Comparison of ENCODE assay signal across 10 cellular contexts in the genomic region with DNA sequence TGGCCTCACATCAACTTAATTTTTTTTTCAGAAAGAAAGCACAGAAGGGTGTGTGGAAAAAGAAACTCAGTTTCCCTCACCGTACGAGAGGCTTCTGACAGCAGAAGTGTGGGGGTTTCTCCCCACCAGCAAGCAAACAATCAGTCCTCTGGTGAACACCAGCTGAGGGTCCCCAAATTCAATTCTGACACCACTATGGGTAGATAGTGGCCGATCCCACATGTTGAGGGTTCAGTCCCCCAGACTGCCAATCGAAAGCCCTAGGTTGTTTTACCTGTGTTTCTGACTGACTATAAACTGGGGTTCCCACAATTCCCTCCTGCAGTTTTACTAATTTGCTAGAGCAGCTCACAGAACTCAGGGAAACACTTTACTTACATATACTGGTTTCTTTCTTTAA. TPM values are rescaled to one million over a fixed set of nuclear protein-coding genes. Genes with fewer than 3 reads are reported as not detected.
A peak's percentile ranks its signal among the peaks of the same experiment; 100 is the strongest.
DNase-seq lines count a peak whose midpoint lies in the region; ATAC-seq and TF ChIP-seq lines count a peak whose summit lies in the region.
"Had no signal": no experiment of that assay in that cellular context is flagged by ENCODE, and none has a peak within 500 bp of the region (broad histone marks: within the 10 kb centered on the region; RNA-seq: fewer than 3 reads in every experiment).

No MANE protein-coding gene starts in this region.

- no peaks in the 10 kb centered on the region for H3K9me3 ChIP-seq in PC-3 (ENCODE audit: low read length)
- H3K9me3 ChIP-seq: SK-N-SH had no signal

- H3K4me1 ChIP-seq in PC-3 (ENCODE audit: insufficient read depth, low read length), result peaks cover 13% of the 10 kb centered on the region; the same call in 1 of the 2 replicates

- H3F3A ChIP-seq in PC-3 (ENCODE audit: low read length, unreplicated experiment), result peaks cover 5% of the 10 kb centered on the region

- no peak for TF ChIP-seq CTCF in PC-3 (conservative IDR thresholded peaks at IDR 0.05; ENCODE audit: low read depth, low read length)

- no peaks in the 10 kb centered on the region for H4K20me1 ChIP-seq in PC-3 (ENCODE audit: low read length)

- H3K36me3 Mint-ChIP-seq in effector memory CD8-positive, alpha-beta T cell (ENCODE audit: insufficient read depth), result peaks cover 13% of the 10 kb centered on the region
- H3K36me3 Mint-ChIP-seq in stimulated activated memory B cell treated with anti-CD40 and anti-IgM and Interleukin-4, amounts not matched to agents 10 μg/mL and 1 μg/mL and 100 μg/mL, for 72 hours, result peaks cover 12% of the 10 kb centered on the region

- no peaks in the 10 kb centered on the region for H3K27me3 ChIP-seq in PC-3 (ENCODE audit: low read length)

- POLR2A ChIA-PET in PC-3 (lab: Charles Lee; ENCODE audit: unreplicated experiment), result interaction anchor here (1.1 kb wide), 1 partner anchor 56 kb away, joined by 3 read pairs; the partner anchor contains the start of gene FAM76A

- peak overlapping the region; percentile 32 to 69 for H3K27ac Mint-ChIP-seq in effector memory CD8-positive, alpha-beta T cell
- no peak overlapping the region for H3K27ac Mint-ChIP-seq in stimulated activated memory B cell treated with anti-CD40 and anti-IgM and Interleukin-4, amounts not matched to agents 10 μg/mL and 1 μg/mL and 100 μg/mL, for 72 hours

- no peak overlapping the region for H3K9ac ChIP-seq in PC-3 (ENCODE audit: low read length)
- H3K9ac ChIP-seq: SK-N-SH had no signal

- no TSS peak for BruUV-seq in PC-3 (replicated peaks; lab: Mats Ljungman, UMichigan)

- ATAC-seq in PC-3 (no peak), GM18870 (IDR thresholded peaks at IDR 0.05; ENCODE audit: unreplicated experiment) (no peak)
- ATAC-seq in effector memory CD8-positive, alpha-beta T cell (replicated peaks), result no peak
- ATAC-seq in stimulated activated memory B cell treated with anti-CD40 and anti-IgM and Interleukin-4, amounts not matched to agents 10 μg/mL and 1 μg/mL and 100 μg/mL, for 72 hours, result no peak

- H3K4me3 Mint-ChIP-seq in effector memory CD8-positive, alpha-beta T cell, result peak overlapping the region; percentile 69 to 80
- H3K4me3 Mint-ChIP-seq in stimulated activated memory B cell treated with anti-CD40 and anti-IgM and Interleukin-4, amounts not matched to agents 10 μg/mL and 1 μg/mL and 100 μg/mL, for 72 hours, result no peak overlapping the region

- H3K9me2 ChIP-seq in PC-3 (replicated peaks; ENCODE audit: low read length), result no peaks in the 10 kb centered on the region
- H3K9me2 ChIP-seq: SK-N-SH had no signal

- no peaks in the 10 kb centered on the region for H3K79me2 ChIP-seq in PC-3 (ENCODE audit: low read length)

- H3K27ac ChIP-seq in PC-3 (ENCODE audit: low read length) (no peak overlapping the region), skin epidermis (no peak overlapping the region)

- peak; percentile 55 for DNase-seq in activated CD8-positive, alpha-beta memory T cell treated with anti-CD3 and anti-CD28 coated beads for 24 hours
- no peak for DNase-seq in activated CD8-positive, alpha-beta memory T cell treated with anti-CD3 and anti-CD28 coated beads, Interleukin-2, amount 50 U/mL, for 4 hours
- DNase-seq in PC-3 (no peak), DMS 273 treated with DMSO at 0.1 percent for 48 hours (lab: John Stamatoyannopoulos, UW) (no peak)
- DNase-seq in effector memory CD8-positive, alpha-beta T cell, result no peak

- H3K36me3 ChIP-seq in PC-3 (ENCODE audit: low read depth, low read length), result no peaks in the 10 kb centered on the region

- intact Hi-C loops in PC-3 (cut with micrococcal nuclease), result loop anchor here (5.0 kb wide), 1 partner anchor 162 kb away; the partner anchor contains the start of gene PPP1R8

- CTCF ChIA-PET in PC-3 (lab: Charles Lee), result interaction anchor here (0.6 to 1.0 kb wide), 5 partner anchors 50 to 370 kb away, joined by 3 to 20 read pairs (median 4); partner anchors contain the start of gene FAM76A

- no peaks in the 10 kb centered on the region for H3K27me3 Mint-ChIP-seq in effector memory CD8-positive, alpha-beta T cell
- no peaks in the 10 kb centered on the region for H3K27me3 Mint-ChIP-seq in stimulated activated memory B cell treated with anti-CD40 and anti-IgM and Interleukin-4, amounts not matched to agents 10 μg/mL and 1 μg/mL and 100 μg/mL, for 72 hours

- H2AFZ ChIP-seq in PC-3 (ENCODE audit: low read length), result no peak overlapping the region

- peak overlapping the region; percentile 82; the same call in 1 of the 2 replicates for H3K4me2 ChIP-seq in PC-3 (ENCODE audit: low read length)

- no peaks in the 10 kb centered on the region for H3K9me3 Mint-ChIP-seq in effector memory CD8-positive, alpha-beta T cell
- H3K9me3 Mint-ChIP-seq in stimulated activated memory B cell treated with anti-CD40 and anti-IgM and Interleukin-4, amounts not matched to agents 10 μg/mL and 1 μg/mL and 100 μg/mL, for 72 hours, result no peaks in the 10 kb centered on the region

- peaks cover 22 to 33% of the 10 kb centered on the region in 2 donors for H3K4me1 Mint-ChIP-seq in effector memory CD8-positive, alpha-beta T cell (ENCODE audit: low read depth in 2 of 2)
- peaks cover 17% of the 10 kb centered on the region for H3K4me1 Mint-ChIP-seq in stimulated activated memory B cell treated with anti-CD40 and anti-IgM and Interleukin-4, amounts not matched to agents 10 μg/mL and 1 μg/mL and 100 μg/mL, for 72 hours

- H3K4me3 ChIP-seq in PC-3 (ENCODE audit: low read length) (no peak overlapping the region), skin epidermis (peak overlapping the region in 4 of 7 experiments; percentile 9 to 27 (median 18))

RNA-seq across cellular contexts. Expression of gene IFI6, which starts 2.1 kb away (rescaled TPM):
- 15.7 and 16.5 TPM in 2 replicates for total RNA-seq in PC-3 (2014; rRNA removed)

RNA-seq across cellular contexts. Expression of gene FGR, which starts 34.9 kb away (rescaled TPM):
- not detected in 2 replicates for total RNA-seq in PC-3 (2014; rRNA removed)
- total RNA-seq: Daoy had no signal

RNA-seq across cellular contexts. Expression of gene FAM76A, which starts 55.9 kb away (rescaled TPM):
- total RNA-seq in PC-3 (2014; rRNA removed), result 9.6 and 9.9 TPM in 2 replicates
